In the genomic region with DNA sequence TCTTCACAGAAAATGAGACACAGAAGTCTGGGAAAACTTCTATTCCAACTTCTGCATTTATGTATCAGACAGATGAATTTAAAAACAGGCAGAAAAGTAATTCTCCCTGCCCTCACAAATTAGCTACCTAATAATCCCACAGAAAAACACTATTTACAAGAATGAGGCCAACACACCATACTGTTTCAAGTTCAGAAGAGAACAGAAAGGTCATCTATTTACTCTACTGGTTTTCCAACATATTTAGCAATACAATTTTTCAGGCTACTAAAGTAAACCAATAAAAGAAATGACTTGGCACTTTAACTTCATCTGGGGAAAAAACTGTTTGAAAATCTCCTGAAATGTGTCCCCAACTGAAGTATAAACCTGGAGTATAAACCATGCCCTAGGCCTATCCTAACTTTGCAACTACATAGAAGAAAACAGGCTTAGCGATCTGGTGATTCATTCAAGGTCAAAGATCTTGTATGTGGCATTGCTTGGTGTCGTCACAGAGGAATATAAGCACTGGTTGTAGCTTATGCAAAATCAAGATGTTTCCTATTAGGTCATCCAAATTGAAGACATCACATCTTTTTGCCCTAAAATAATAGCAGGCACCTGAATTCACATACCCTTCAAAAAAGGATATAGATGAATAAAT, we compare ENCODE assay signal across 15 cellular contexts. TPM values are rescaled to one million over a fixed set of nuclear protein-coding genes. Genes with fewer than 3 reads are reported as not detected.
DNase-seq lines count a peak whose midpoint lies in the region; ATAC-seq and TF ChIP-seq lines count a peak whose summit lies in the region.
"Had no signal": no experiment of that assay in that cellular context is flagged by ENCODE, and none has a peak within 500 bp of the region (broad histone marks: within the 10 kb centered on the region; RNA-seq: fewer than 3 reads in every experiment).

No MANE protein-coding gene starts in this region.

- TF ChIP-seq POLR2A in NB4 (IDR thresholded peaks at IDR 0.05; ENCODE audit: extremely low read depth, insufficient read length), result no peak

- no peaks in the 10 kb centered on the region for H3K9me2 ChIP-seq in MM.1S (replicated peaks; ENCODE audit: insufficient read depth, low read length)

- H3K4me3 Mint-ChIP-seq in neural crest cell, result no peak overlapping the region
- H3K4me3 Mint-ChIP-seq: naive B cell had no signal

- peaks cover 6% of the 10 kb centered on the region for H3K9me3 Mint-ChIP-seq in neural crest cell

- H3K27me3 ChIP-seq in MM.1S (replicated peaks; ENCODE audit: insufficient read depth, low read length), result no peaks in the 10 kb centered on the region
- H3K27me3 ChIP-seq: gastrocnemius medialis, suprapubic skin had no signal

- H3K9ac ChIP-seq in MM.1S (ENCODE audit: low read length), result no peak overlapping the region

- H3K27ac Mint-ChIP-seq in neural crest cell (ENCODE audit: unreplicated experiment), result peak overlapping the region; percentile 5
- H3K27ac Mint-ChIP-seq: naive B cell had no signal

- no peaks in the 10 kb centered on the region for H3K36me3 ChIP-seq in MM.1S (replicated peaks; ENCODE audit: insufficient read depth, low read length)

- H3K9me3 ChIP-seq in MM.1S (replicated peaks; ENCODE audit: insufficient read depth, low read length), result no peaks in the 10 kb centered on the region

- H3K4me1 Mint-ChIP-seq in neural crest cell, result no peaks in the 10 kb centered on the region
- H3K4me1 Mint-ChIP-seq: naive B cell had no signal

- H3K79me2 ChIP-seq in MM.1S (ENCODE audit: low read length), result no peaks in the 10 kb centered on the region

- no peak overlapping the region for H2AFZ ChIP-seq in MM.1S (ENCODE audit: low read length)

- no peak overlapping the region for H3K4me2 ChIP-seq in MM.1S (ENCODE audit: low read depth, low read length)

- no peaks in the 10 kb centered on the region for H3F3A ChIP-seq in MM.1S (ENCODE audit: insufficient read depth, low read length)

- ATAC-seq in GM18868 (IDR thresholded peaks at IDR 0.05; ENCODE audit: unreplicated experiment), result no peak

- H3K36me3 Mint-ChIP-seq in neural crest cell (ENCODE audit: low read depth), result peaks cover 32% of the 10 kb centered on the region

- no peaks in the 10 kb centered on the region for H3K4me1 ChIP-seq in MM.1S (ENCODE audit: low read length)
- H3K4me1 ChIP-seq: gastrocnemius medialis, suprapubic skin had no signal

- TF ChIP-seq CTCF in NB4 (IDR thresholded peaks at IDR 0.05; ENCODE audit: low read depth, low read length) (no peak), epithelial cell of esophagus (IDR thresholded peaks at IDR 0.05; ENCODE audit: insufficient read depth, low read depth, low read length, missing control alignments) (no peak), neural crest cell (conservative IDR thresholded peaks at IDR 0.05) (no peak), MM.1S (IDR thresholded peaks at IDR 0.05; ENCODE audit: low read length) (no peak)

- H3K4me3 ChIP-seq in NB4 (ENCODE audit: low read depth, low read length), result no peak overlapping the region
- H3K4me3 ChIP-seq in epithelial cell of esophagus (ENCODE audit: low read length), result no peak overlapping the region
- H3K4me3 ChIP-seq in MM.1S (ENCODE audit: low read length), result no peak overlapping the region
- H3K4me3 ChIP-seq: gastrocnemius medialis, suprapubic skin had no signal

- DNase-seq in ELR (ENCODE audit: low read depth) (peak; percentile 85), NB4 (ENCODE audit: low read depth) (peak; percentile 40), epithelial cell of esophagus (ENCODE audit: low read depth) (peak; percentile 64), neural crest cell (ENCODE audit: low read depth, low spot score) (no peak), NCI-H1694 treated with DMSO at 0.1 percent for 48 hours (lab: John Stamatoyannopoulos, UW) (no peak), T-helper 9 cell (no peak), MM.1S (no peak)
- DNase-seq: activated naive CD4-positive, alpha-beta T cell treated with Interleukin-2 at 50 U/mL for 16 hours; gastrocnemius medialis; islet precursor cell; naive B cell; NCI-H2171; T-helper 2 cell had no signal

- H3K27me3 Mint-ChIP-seq in neural crest cell (ENCODE audit: low read depth), result no peaks in the 10 kb centered on the region
- H3K27me3 Mint-ChIP-seq: naive B cell had no signal

- no peak overlapping the region for H3K27ac ChIP-seq in MM.1S (ENCODE audit: low read length)
- H3K27ac ChIP-seq: suprapubic skin had no signal

- no peaks in the 10 kb centered on the region for H4K20me1 ChIP-seq in MM.1S (ENCODE audit: insufficient read depth, low read length)

RNA-seq across cellular contexts. Expression of a gene that starts 20.1 kb away (rescaled TPM):
- total RNA-seq in neural crest cell, result 52.7 and 55.4 TPM in 2 replicates

Comparison
In these comparisons a context has a peak if more than half of its experiments do, and no peak if none do; other contexts are left out.
1. DNase-seq: peak in ELR (single experiment), NB4 (single experiment) and epithelial cell of esophagus (single experiment); none in neural crest cell (single experiment), NCI-H1694 treated with DMSO at 0.1 percent for 48 hours (single experiment), T-helper 9 cell (single experiment) and MM.1S (single experiment).